In genomic region chr17:77718669-77718961, GRCh38 we compare ENCODE assay signal across 23 cellular contexts.
"Had no signal": no experiment of that assay in that cellular context is flagged by ENCODE, and none has a peak within 500 bp of the region (broad histone marks: within the 10 kb centered on the region; RNA-seq: fewer than 3 reads in every experiment).

No MANE protein-coding gene starts in this region.

- ATAC-seq: activated naive CD4-positive, alpha-beta T cell treated with anti-CD3 and anti-CD28 coated beads, Interleukin-2, amount 50 U/mL, for 72 hours; activated T-cell treated with anti-CD3 and anti-CD28 coated beads, Interleukin-2, amount 50 U/mL, for 72 hours; pancreas; stimulated activated naive B cell treated with anti-CD40 and anti-IgM and Interleukin-4, amounts not matched to agents 10 μg/mL and 1 μg/mL and 100 μg/mL, for 72 hours; upper lobe of right lung had no signal

- H3K4me1 ChIP-seq: pancreas, prostate gland, stomach, upper lobe of right lung had no signal

- FAIRE-seq: frontal cortex, pancreas had no signal

- H3K36me3 ChIP-seq: left ventricle myocardium inferior, pancreas, prostate gland, stomach, thyroid gland, upper lobe of right lung had no signal

- DNase-seq: activated CD4-positive, alpha-beta memory T cell treated with anti-CD3 and anti-CD28 coated beads for 36 hours; activated CD4-positive, alpha-beta T cell treated with anti-CD3 and anti-CD28 coated beads for 48 hours; activated naive CD4-positive, alpha-beta T cell; activated T-cell treated with anti-CD3 and anti-CD28 coated beads for 4 hours; activated T-cell treated with anti-CD3 and anti-CD28 coated beads, Interleukin-2, amount 50 U/mL, for 72 hours; dermis blood vessel endothelial cell; effector CD8-positive, alpha-beta T cell; left ventricle myocardium inferior; pancreas; retina; stimulated activated CD4-positive, alpha-beta T cell treated with anti-CD3 and anti-CD28 coated beads, Interleukin-1b, Interleukin-23, amount 100 ng/mL, for 48 hours; stimulated activated naive B cell treated with anti-CD40 and anti-IgM and Interleukin-4, amounts not matched to agents 10 μg/mL and 1 μg/mL and 100 μg/mL, for 72 hours; stomach; T-helper 1 cell; thyroid gland; upper lobe of right lung had no signal

- H3K4me3 Mint-ChIP-seq: activated CD4-positive, alpha-beta memory T cell treated with anti-CD3 and anti-CD28 coated beads for 36 hours; activated T-cell treated with anti-CD3 and anti-CD28 coated beads, Interleukin-2, amount 50 U/mL, for 72 hours; central memory CD8-positive, alpha-beta T cell; nephron; stimulated activated naive B cell treated with anti-CD40 and anti-IgM and Interleukin-4, amounts not matched to agents 10 μg/mL and 1 μg/mL and 100 μg/mL, for 72 hours had no signal

- H3K9me3 ChIP-seq: prostate gland, stomach, thyroid gland, upper lobe of right lung had no signal

- H3K27ac Mint-ChIP-seq: activated CD4-positive, alpha-beta memory T cell treated with anti-CD3 and anti-CD28 coated beads for 36 hours; activated naive CD4-positive, alpha-beta T cell treated with anti-CD3 and anti-CD28 coated beads, Interleukin-2, amount 50 U/mL, for 72 hours; activated T-cell treated with anti-CD3 and anti-CD28 coated beads, Interleukin-2, amount 50 U/mL, for 72 hours; nephron; stimulated activated naive B cell treated with anti-CD40 and anti-IgM and Interleukin-4, amounts not matched to agents 10 μg/mL and 1 μg/mL and 100 μg/mL, for 72 hours had no signal

- H3K27me3 ChIP-seq: pancreas, stomach, thyroid gland, upper lobe of right lung had no signal

- H3K27ac ChIP-seq: left ventricle myocardium inferior, pancreas, prostate gland, stomach, thyroid gland, upper lobe of right lung had no signal

- H3K4me2 ChIP-seq: smooth muscle cell had no signal

- H3K4me3 ChIP-seq: left ventricle myocardium inferior, lung, pancreas, prostate gland, smooth muscle cell, stomach, thyroid gland, upper lobe of right lung had no signal

- H3K9me3 Mint-ChIP-seq: central memory CD8-positive, alpha-beta T cell had no signal

- H3K36me3 Mint-ChIP-seq: activated CD4-positive, alpha-beta memory T cell treated with anti-CD3 and anti-CD28 coated beads for 36 hours had no signal

- H3K4me1 Mint-ChIP-seq: central memory CD8-positive, alpha-beta T cell had no signal
